Comparison of ENCODE assay signal across 9 cellular contexts in genomic region chr10:32982293-32982709, GRCh38. TPM values are rescaled to one million over a fixed set of nuclear protein-coding genes. Genes with fewer than 3 reads are reported as not detected.
DNase-seq lines count a peak whose midpoint lies in the region; ATAC-seq and TF ChIP-seq lines count a peak whose summit lies in the region.
"Had no signal": no experiment of that assay in that cellular context is flagged by ENCODE, and none has a peak within 500 bp of the region (broad histone marks: within the 10 kb centered on the region; RNA-seq: fewer than 3 reads in every experiment).

No MANE protein-coding gene starts in this region.

- CTCF ChIA-PET in CD8-positive, alpha-beta T cell (lab: Charles Lee) = interaction anchor here (2.5 kb wide), 1 partner anchor 27 kb away, joined by 12 read pairs; no protein-coding TSS in a partner anchor

- intact Hi-C loops in CD8-positive, alpha-beta T cell (cut with DNase I, micrococcal nuclease) = loop anchor here in 1 of 2 experiments (5.0 kb wide), 1 partner anchor 165 kb away; no protein-coding TSS in a partner anchor

- H3K27ac ChIP-seq in CD8-positive, alpha-beta T cell (ENCODE audit: low read depth, low read length) = no peak overlapping the region

- H3K36me3 ChIP-seq in CD8-positive, alpha-beta T cell (ENCODE audit: insufficient read depth, low read length) = no peaks in the 10 kb centered on the region

- no peak overlapping the region for H3K4me3 ChIP-seq in CD8-positive, alpha-beta T cell (ENCODE audit: low read depth, low read length)
- peak overlapping the region; percentile 53 for H3K4me3 ChIP-seq in epithelial cell of proximal tubule (ENCODE audit: low read depth, low read length)

- H3K27me3 Mint-ChIP-seq in CD8-positive, alpha-beta T cell (ENCODE audit: low read depth) = no peaks in the 10 kb centered on the region
- no peaks in the 10 kb centered on the region for H3K27me3 Mint-ChIP-seq in neural crest cell (ENCODE audit: low read depth)

- POLR2A ChIA-PET in CD8-positive, alpha-beta T cell (lab: Charles Lee) = interaction anchor here (0.6 to 2.2 kb wide), 2 partner anchors 21 to 25 kb away, joined by 3 to 10 read pairs; no protein-coding TSS in a partner anchor

- no peaks in the 10 kb centered on the region for H3K9me3 Mint-ChIP-seq in CD8-positive, alpha-beta T cell
- no peaks in the 10 kb centered on the region for H3K9me3 Mint-ChIP-seq in neural crest cell

- H3K27me3 ChIP-seq in CD8-positive, alpha-beta T cell (ENCODE audit: insufficient read depth, low read length) = no peaks in the 10 kb centered on the region

- H3K27ac Mint-ChIP-seq in CD8-positive, alpha-beta T cell = peak overlapping the region; percentile 97
- peak overlapping the region; percentile 85 for H3K27ac Mint-ChIP-seq in neural crest cell (ENCODE audit: unreplicated experiment)

- no peak for ATAC-seq in CD8-positive, alpha-beta T cell
- ATAC-seq in GM21723 (IDR thresholded peaks at IDR 0.05; ENCODE audit: unreplicated experiment) (no peak), HG03280 (IDR thresholded peaks at IDR 0.05; ENCODE audit: unreplicated experiment) (no peak)

- peaks cover 34% of the 10 kb centered on the region for H3K4me1 Mint-ChIP-seq in CD8-positive, alpha-beta T cell (ENCODE audit: low read depth)
- peaks cover 58% of the 10 kb centered on the region for H3K4me1 Mint-ChIP-seq in neural crest cell

- no peaks in the 10 kb centered on the region for H3K9me3 ChIP-seq in CD8-positive, alpha-beta T cell (ENCODE audit: low read length)

- no peak for TF ChIP-seq CTCF in CD8-positive, alpha-beta T cell (IDR thresholded peaks at IDR 0.05)
- TF ChIP-seq CTCF in epithelial cell of proximal tubule (conservative IDR thresholded peaks at IDR 0.05; ENCODE audit: low read depth, low read length) (no peak), neural crest cell (conservative IDR thresholded peaks at IDR 0.05) (no peak)

- peaks cover 2% of the 10 kb centered on the region for H3K36me3 Mint-ChIP-seq in CD8-positive, alpha-beta T cell
- no peaks in the 10 kb centered on the region for H3K36me3 Mint-ChIP-seq in neural crest cell (ENCODE audit: low read depth)

- H3K4me1 ChIP-seq in CD8-positive, alpha-beta T cell (ENCODE audit: insufficient read depth, low read length) = peaks cover 25% of the 10 kb centered on the region

- peak overlapping the region; percentile 43 for H3K4me3 Mint-ChIP-seq in CD8-positive, alpha-beta T cell
- peak overlapping the region; percentile 49 for H3K4me3 Mint-ChIP-seq in neural crest cell

- DNase-seq in CD8-positive, alpha-beta T cell = no peak
- DNase-seq in RPMI7951 (ENCODE audit: low read depth) = peak; percentile 93
- no peak for DNase-seq in epithelial cell of proximal tubule (ENCODE audit: low read depth)
- no peak for DNase-seq in neural crest cell (ENCODE audit: low read depth, low spot score)
- no peak for DNase-seq in activated naive CD4-positive, alpha-beta T cell treated with Interleukin-2 at 50 U/mL for 16 hours
- no peak for DNase-seq in AML-193 (lab: John Stamatoyannopoulos, UW)
- DNase-seq: activated CD4-positive, alpha-beta T cell treated with anti-CD3 and anti-CD28 coated beads for 4 hours had no signal

RNA-seq across cellular contexts. Expression of gene ITGB1, which starts 24.3 kb away (rescaled TPM):
- total RNA-seq in CD8-positive, alpha-beta T cell = 10 to 100 TPM; 34.2 to 34.5 TPM
- 1,963 and 2,059 TPM in 2 replicates for total RNA-seq in RPMI7951 (2014; rRNA removed; shearing (Covaris generic))
- total RNA-seq in epithelial cell of proximal tubule (1,039 and 2,053 TPM in 2 replicates), neural crest cell (220 and 236 TPM in 2 replicates)
